20 cellular contexts compared by ENCODE assay signal in genomic region chr5:35145671-35146317, GRCh38.
DNase-seq lines count a peak whose midpoint lies in the region; ATAC-seq and TF ChIP-seq lines count a peak whose summit lies in the region.
"Had no signal": no experiment of that assay in that cellular context is flagged by ENCODE, and none has a peak within 500 bp of the region (broad histone marks: within the 10 kb centered on the region; RNA-seq: fewer than 3 reads in every experiment).

No MANE protein-coding gene starts in this region.

- peaks cover 45% of the 10 kb centered on the region for H3K4me1 Mint-ChIP-seq in HFFc6 (ENCODE audit: low read depth)
- H3K4me1 Mint-ChIP-seq: CD4-positive, CD25-positive, alpha-beta regulatory T cell had no signal

- no peaks in the 10 kb centered on the region for H3K9me3 Mint-ChIP-seq in HFFc6

- H3K4ac ChIP-seq in mesendoderm (ENCODE audit: low read depth, low read length): no peak overlapping the region

- peak overlapping the region; percentile 30 for H3K56ac ChIP-seq in mesendoderm (ENCODE audit: low read length)

- DNase-seq in HFFc6 (peak; percentile 41), amniotic epithelial cell (ENCODE audit: low read depth) (peak; percentile 15), mesendoderm (peak; percentile 23), NOMO-1 (lab: John Stamatoyannopoulos, UW; ENCODE audit: unreplicated experiment in 2 of 2) (no peak), esophagus squamous epithelium (lab: John Stamatoyannopoulos, UW) (no peak), NCI-H526 (lab: John Stamatoyannopoulos, UW) (no peak)
- DNase-seq: 8988T; BE2C; Caco-2; CD4-positive, CD25-positive, alpha-beta regulatory T cell; KBM-7; NCI-H187; NCI-H2107; NCI-H510A; NCI-H774; OCI-M1; SHP77 treated with DMSO at 0.1 percent for 48 hours had no signal

- no peak overlapping the region for H3K9ac ChIP-seq in mesendoderm (ENCODE audit: low read length)

- no peaks in the 10 kb centered on the region for H3K36me3 ChIP-seq in ACC112 (ENCODE audit: insufficient read depth, low read length)
- no peaks in the 10 kb centered on the region for H3K36me3 ChIP-seq in mesendoderm (ENCODE audit: control insufficient read depth, insufficient read depth, low read length)
- H3K36me3 ChIP-seq in esophagus squamous epithelium: no peaks in the 10 kb centered on the region
- H3K36me3 ChIP-seq: BE2C had no signal

- no peak overlapping the region for H3K18ac ChIP-seq in mesendoderm (ENCODE audit: low read length)

- H2BK15ac ChIP-seq in mesendoderm (replicated peaks; ENCODE audit: low read depth): no peak overlapping the region

- no peaks in the 10 kb centered on the region for H3K79me2 ChIP-seq in ACC112 (ENCODE audit: control insufficient read depth, insufficient read depth, low read length, unreplicated experiment)
- H3K79me2 ChIP-seq in mesendoderm (ENCODE audit: control insufficient read depth, insufficient read depth, low read length): no peaks in the 10 kb centered on the region

- no peaks in the 10 kb centered on the region for H3K9me3 ChIP-seq in esophagus squamous epithelium
- H3K9me3 ChIP-seq: BE2C, Caco-2 had no signal

- no peak overlapping the region for H4K5ac ChIP-seq in mesendoderm (ENCODE audit: low read length)

- no peak overlapping the region for H3K27ac Mint-ChIP-seq in HFFc6
- H3K27ac Mint-ChIP-seq: CD4-positive, CD25-positive, alpha-beta regulatory T cell had no signal

- H2BK120ac ChIP-seq in mesendoderm (ENCODE audit: low read depth, low read length): no peak overlapping the region

- no peaks in the 10 kb centered on the region for H3K79me1 ChIP-seq in mesendoderm (ENCODE audit: low read length)

- peak overlapping the region; percentile 17 for H2AFZ ChIP-seq in ACC112 (ENCODE audit: low read length, unreplicated experiment)

- no peak overlapping the region for H3K23ac ChIP-seq in mesendoderm (ENCODE audit: low read length)

- H3K4me2 ChIP-seq in mesendoderm (ENCODE audit: low read length): no peak overlapping the region

- TF ChIP-seq POLR2A in esophagus squamous epithelium (IDR thresholded peaks at IDR 0.05): no peak

- intact Hi-C loops in esophagus squamous epithelium (cut with DNase I): no loop called here

- no peak for ATAC-seq in HG02884 (IDR thresholded peaks at IDR 0.05; ENCODE audit: unreplicated experiment)
- ATAC-seq: SK-N-SH treated with all-trans-retinoic acid at 6 μM for 48 hours had no signal

- no CpG with 5 or more reads among the region's 2 CpGs for WGBS in mesendoderm (ENCODE audit: extremely low coverage, insufficient coverage, low lambda C conversion rate)
- WGBS in esophagus squamous epithelium, 2 donors: 63 to 72% methylated on average over 2 of the region's 2 CpGs

- no peak overlapping the region for H3K27ac ChIP-seq in ACC112 (ENCODE audit: low read depth, low read length)
- no peak overlapping the region for H3K27ac ChIP-seq in mesendoderm (ENCODE audit: low read depth, low read length)
- H3K27ac ChIP-seq in esophagus squamous epithelium: no peak overlapping the region

- H2BK5ac ChIP-seq in mesendoderm (ENCODE audit: low read length): peak overlapping the region; percentile 23

- no peak overlapping the region for H3K4me3 Mint-ChIP-seq in HFFc6
- H3K4me3 Mint-ChIP-seq: CD4-positive, CD25-positive, alpha-beta regulatory T cell had no signal

- H2AK5ac ChIP-seq in mesendoderm (ENCODE audit: low read length): peak overlapping the region; percentile 27

- H4K8ac ChIP-seq in mesendoderm (ENCODE audit: low read depth, low read length): no peak overlapping the region

- H3K27me3 ChIP-seq in ACC112 (ENCODE audit: insufficient read depth, low read length): no peaks in the 10 kb centered on the region
- no peaks in the 10 kb centered on the region for H3K27me3 ChIP-seq in mesendoderm (ENCODE audit: insufficient read depth, low read length, poor library complexity)
- H3K27me3 ChIP-seq in esophagus squamous epithelium: no peaks in the 10 kb centered on the region
- H3K27me3 ChIP-seq: BE2C had no signal

- no peaks in the 10 kb centered on the region for H3K36me3 Mint-ChIP-seq in HFFc6 (ENCODE audit: low read depth)
- H3K36me3 Mint-ChIP-seq: CD4-positive, CD25-positive, alpha-beta regulatory T cell had no signal

- TF ChIP-seq CTCF in HFFc6 (IDR thresholded peaks at IDR 0.05): no peak
- no peak for TF ChIP-seq CTCF in esophagus squamous epithelium (IDR thresholded peaks at IDR 0.05)

- H3K27me3 Mint-ChIP-seq in HFFc6 (ENCODE audit: insufficient read depth): peaks cover 2% of the 10 kb centered on the region; the same call in 1 of the 2 replicates

- no peak overlapping the region for H3K4me3 ChIP-seq in ACC112 (ENCODE audit: low read depth, low read length)
- H3K4me3 ChIP-seq in mesendoderm (ENCODE audit: low read length): no peak overlapping the region
- no peak overlapping the region for H3K4me3 ChIP-seq in esophagus squamous epithelium

- H3K4me1 ChIP-seq in ACC112 (ENCODE audit: control insufficient read depth, insufficient read depth, low read length, unreplicated experiment) (no peaks in the 10 kb centered on the region), mesendoderm (ENCODE audit: control insufficient read depth, low read depth, low read length) (no peaks in the 10 kb centered on the region), esophagus squamous epithelium (no peaks in the 10 kb centered on the region)
- H3K4me1 ChIP-seq: BE2C, Caco-2 had no signal

Comparison
In these comparisons a context has a peak if more than half of its experiments do, and no peak if none do; other contexts are left out.
1. DNase-seq: peak in HFFc6 (single experiment), amniotic epithelial cell (single experiment) and mesendoderm (single experiment); none in NOMO-1 (0 of 2), esophagus squamous epithelium (single experiment) and NCI-H526 (0 of 2).